7 cellular contexts compared by ENCODE assay signal in genomic region chr1:119286587-119287181, GRCh38.
DNase-seq lines count a peak whose midpoint lies in the region; FAIRE-seq and TF ChIP-seq lines count a peak whose summit lies in the region.

No MANE protein-coding gene starts in this region.

- H3K4me3 ChIP-seq in Peyer's patch (no peak overlapping the region), epithelial cell of esophagus (ENCODE audit: low read length) (no peak overlapping the region)

- no peaks in the 10 kb centered on the region for H3K36me3 ChIP-seq in Peyer's patch

- H3K36me3 Mint-ChIP-seq in progenitor cell of endocrine pancreas (ENCODE audit: insufficient read depth) (no peaks in the 10 kb centered on the region), immature natural killer cell (no peaks in the 10 kb centered on the region)

- H3K9me3 Mint-ChIP-seq in progenitor cell of endocrine pancreas (ENCODE audit: low read depth) (no peaks in the 10 kb centered on the region), immature natural killer cell (peaks cover 0 to 2% (median 0%) of the 10 kb centered on the region in 6 donors)

- H3K4me3 Mint-ChIP-seq in progenitor cell of endocrine pancreas (ENCODE audit: low read depth) (no peak overlapping the region), immature natural killer cell (no peak overlapping the region)

- TF ChIP-seq CTCF in Peyer's patch (IDR thresholded peaks at IDR 0.05) (peak in 4 of 6 experiments; percentile 41 to 65 (median 61)), epithelial cell of esophagus (IDR thresholded peaks at IDR 0.05; ENCODE audit: insufficient read depth, low read depth, low read length, missing control alignments) (peak; percentile 65), progenitor cell of endocrine pancreas (IDR thresholded peaks at IDR 0.05; ENCODE audit: unreplicated experiment) (peak; percentile 78)

- no peaks in the 10 kb centered on the region for H3K27me3 ChIP-seq in Peyer's patch

- H3K9me3 ChIP-seq in Peyer's patch, result no peaks in the 10 kb centered on the region

- peaks cover 26% of the 10 kb centered on the region for H3K27me3 Mint-ChIP-seq in progenitor cell of endocrine pancreas
- H3K27me3 Mint-ChIP-seq in immature natural killer cell (ENCODE audit: low read depth in 3 of 3), result peaks cover 5 to 9% (median 6%) of the 10 kb centered on the region in 3 donors

- H3K4me1 Mint-ChIP-seq in progenitor cell of endocrine pancreas (ENCODE audit: low read depth) (no peaks in the 10 kb centered on the region), immature natural killer cell (no peaks in the 10 kb centered on the region)

- peak; percentile 34 for DNase-seq in EH (ENCODE audit: low read depth)
- DNase-seq in GM19240 (ENCODE audit: insufficient read length, low spot score), result peak; percentile 23
- DNase-seq in HTR-8/SVneo (ENCODE audit: insufficient read length, low spot score), result peak; percentile 13
- no peak for DNase-seq in Peyer's patch
- peak; percentile 65 for DNase-seq in epithelial cell of esophagus (ENCODE audit: low read depth)
- peak; percentile 33 for DNase-seq in progenitor cell of endocrine pancreas (ENCODE audit: low spot score, unreplicated experiment)
- no peak for DNase-seq in immature natural killer cell

- no peak overlapping the region for H3K27ac ChIP-seq in Peyer's patch

- H3K27ac Mint-ChIP-seq in progenitor cell of endocrine pancreas, result no peak overlapping the region
- no peak overlapping the region for H3K27ac Mint-ChIP-seq in immature natural killer cell

- no peak for TF ChIP-seq POLR2A in Peyer's patch (IDR thresholded peaks at IDR 0.05)

- H3K4me1 ChIP-seq in Peyer's patch, result no peaks in the 10 kb centered on the region

- FAIRE-seq in HTR-8/SVneo (lab: Jason Lieb, UNC), result no peak

Comparison
In these comparisons a context has a peak if more than half of its experiments do, and no peak if none do; other contexts are left out.
1. DNase-seq: peak in EH (single experiment), GM19240 (single experiment), HTR-8/SVneo (single experiment), epithelial cell of esophagus (single experiment) and progenitor cell of endocrine pancreas (single experiment); none in Peyer's patch (0 of 3) and immature natural killer cell (0 of 3).
2. Peak in every context shown above with its lines, with median percentiles within 50 percentile points of each other: CTCF ChIP-seq.